18 cellular contexts compared by ENCODE assay signal in genomic region chr1:73800376-73800775, GRCh38.
DNase-seq lines count a peak whose midpoint lies in the region; ATAC-seq, FAIRE-seq and TF ChIP-seq lines count a peak whose summit lies in the region.
"Had no signal": no experiment of that assay in that cellular context is flagged by ENCODE, and none has a peak within 500 bp of the region (broad histone marks: within the 10 kb centered on the region; RNA-seq: fewer than 3 reads in every experiment).

No MANE protein-coding gene starts in this region.

- no peaks in the 10 kb centered on the region for H3K9me2 ChIP-seq in hepatocyte (replicated peaks; ENCODE audit: insufficient read depth)

- H3K79me2 ChIP-seq in ACC112 (ENCODE audit: control insufficient read depth, insufficient read depth, low read length, unreplicated experiment) (no peaks in the 10 kb centered on the region), mammary epithelial cell (ENCODE audit: insufficient read depth, low read length) (no peaks in the 10 kb centered on the region), hepatocyte (no peaks in the 10 kb centered on the region)

- CTCF ChIA-PET in mammary epithelial cell (lab: Charles Lee; ENCODE audit: low non-redundant PET) = no interaction called here

- FAIRE-seq in pancreas (lab: Jason Lieb, UNC) = no peak

- no peaks in the 10 kb centered on the region for H3K36me3 ChIP-seq in ACC112 (ENCODE audit: insufficient read depth, low read length)
- no peaks in the 10 kb centered on the region for H3K36me3 ChIP-seq in mammary epithelial cell (ENCODE audit: insufficient read depth, low read length)
- no peaks in the 10 kb centered on the region for H3K36me3 ChIP-seq in hepatocyte (replicated peaks; ENCODE audit: insufficient read depth, low read depth)
- H3K36me3 ChIP-seq in lower lobe of right lung = no peaks in the 10 kb centered on the region
- H3K36me3 ChIP-seq in pancreas = no peaks in the 10 kb centered on the region
- H3K36me3 ChIP-seq: upper lobe of right lung had no signal

- intact Hi-C loops in mammary epithelial cell (cut with micrococcal nuclease) (no loop called here), lower lobe of right lung (cut with DNase I) (no loop called here), pancreas (cut with DNase I) (no loop called here)

- BruUV-seq in mammary epithelial cell (replicated peaks; lab: Mats Ljungman, UMichigan) = no TSS peak

- H2AFZ ChIP-seq in ACC112 (ENCODE audit: low read length, unreplicated experiment) (no peak overlapping the region), mammary epithelial cell (ENCODE audit: low read depth, low read length) (peak overlapping the region; percentile 13), hepatocyte (no peak overlapping the region)

- DNase-seq in HPDE6-E6E7 (ENCODE audit: extremely low spot score) (peak; percentile 6), mammary epithelial cell (peak; percentile 60), hepatocyte (ENCODE audit: low spot score) (peak; percentile 25), lower lobe of right lung (no peak), NCI-H446 treated with DMSO at 0.1 percent for 48 hours (lab: John Stamatoyannopoulos, UW) (no peak), pancreas (no peak)
- DNase-seq: activated naive CD8-positive, alpha-beta T cell treated with anti-CD3 and anti-CD28 coated beads, Interleukin-2, amount 10 ng/mL, durations not matched to agents 7 days and 5 days; activated T-cell treated with anti-CD3 and anti-CD28 coated beads, Interleukin-2, amount 50 U/mL, for 1 hour; HFFc6; KBM-7; left ventricle myocardium superior; NCI-H1417; NCI-H446; stimulated activated CD4-positive, alpha-beta T cell treated with anti-CD3 and anti-CD28 coated beads, Interleukin-12 subunit alpha, Interleukin-12 subunit beta, amount 100 ng/mL, for 4 hours; stimulated activated naive CD4-positive, alpha-beta T cell treated with Interleukin-2 at 50 U/mL for 16 hours; upper lobe of right lung had no signal

- dilution Hi-C loops in mammary epithelial cell (cut with HindIII; ENCODE audit: low sequenced_read_pairs) = no loop called here

- no peak for TF ChIP-seq CTCF in mammary epithelial cell (conservative IDR thresholded peaks at IDR 0.05 in 1 of 2, IDR thresholded peaks at IDR 0.05 in 1 of 2; ENCODE audit: extremely low read depth in 1 of 2, insufficient read depth in 1 of 2, low read depth in 1 of 2, low read length in 2 of 2)
- TF ChIP-seq CTCF in hepatocyte (IDR thresholded peaks at IDR 0.05; ENCODE audit: poor library complexity) = no peak
- TF ChIP-seq CTCF in lower lobe of right lung (IDR thresholded peaks at IDR 0.05) = no peak
- TF ChIP-seq CTCF in pancreas (IDR thresholded peaks at IDR 0.05) = no peak

- H3K9ac ChIP-seq in mammary epithelial cell (ENCODE audit: insufficient read depth, low read length) = no peak overlapping the region

- H3K27me3 ChIP-seq in ACC112 (ENCODE audit: insufficient read depth, low read length) (no peaks in the 10 kb centered on the region), mammary epithelial cell (ENCODE audit: insufficient read depth, low read length) (no peaks in the 10 kb centered on the region), hepatocyte (no peaks in the 10 kb centered on the region), lower lobe of right lung (ENCODE audit: low read depth) (no peaks in the 10 kb centered on the region), pancreas (no peaks in the 10 kb centered on the region)
- H3K27me3 ChIP-seq: upper lobe of right lung had no signal

- ATAC-seq in lower lobe of right lung (no peak), pancreas (no peak), GM21515 (IDR thresholded peaks at IDR 0.05; ENCODE audit: unreplicated experiment) (no peak)
- ATAC-seq: left ventricle myocardium superior, upper lobe of right lung had no signal

- H3K4me1 ChIP-seq in ACC112 (ENCODE audit: control insufficient read depth, insufficient read depth, low read length, unreplicated experiment) = peaks cover 22% of the 10 kb centered on the region
- peaks cover 3% of the 10 kb centered on the region for H3K4me1 ChIP-seq in mammary epithelial cell (ENCODE audit: insufficient read depth, low read length)
- H3K4me1 ChIP-seq in hepatocyte (ENCODE audit: insufficient read depth) = peaks cover 16% of the 10 kb centered on the region
- H3K4me1 ChIP-seq in lower lobe of right lung = no peaks in the 10 kb centered on the region
- no peaks in the 10 kb centered on the region for H3K4me1 ChIP-seq in pancreas
- H3K4me1 ChIP-seq: upper lobe of right lung had no signal

- WGBS in mammary epithelial cell (ENCODE audit: low coverage, missing lambda C conversion rate) = 0% methylated on average over 2 of the region's 2 CpGs
- 22% methylated on average over 2 of the region's 2 CpGs for WGBS in hepatocyte (ENCODE audit: low lambda C conversion rate, missing lambda C conversion rate)
- whole genome bisulfite sequencing in pancreas, 2 donors = 34 to 44% methylated on average over 2 of the region's 2 CpGs

- H3K4me3 ChIP-seq in ACC112 (ENCODE audit: low read depth, low read length) = 0 out of 2 replicates have a peak overlapping the region, but pooled peaks have one; percentile 27
- no peak overlapping the region for H3K4me3 ChIP-seq in mammary epithelial cell (replicated peaks in 1 of 3; ENCODE audit: insufficient read depth in 1 of 3, low read depth in 2 of 3, low read length in 3 of 3)
- H3K4me3 ChIP-seq in hepatocyte = no peak overlapping the region
- H3K4me3 ChIP-seq in lower lobe of right lung = no peak overlapping the region
- no peak overlapping the region for H3K4me3 ChIP-seq in pancreas
- H3K4me3 ChIP-seq: upper lobe of right lung had no signal

- in situ Hi-C loops in mammary epithelial cell (cut with MboI; ENCODE audit: low sequenced_read_pairs in 2 of 2) = no loop called here

- no peaks in the 10 kb centered on the region for H4K20me1 ChIP-seq in mammary epithelial cell (ENCODE audit: insufficient read depth, low read length)
- no peaks in the 10 kb centered on the region for H4K20me1 ChIP-seq in hepatocyte (ENCODE audit: insufficient read depth, poor library complexity, severe bottlenecking)

- H3K27ac ChIP-seq in ACC112 (ENCODE audit: low read depth, low read length) (peak overlapping the region; percentile 33; the same call in 1 of the 2 replicates), mammary epithelial cell (ENCODE audit: insufficient read depth, low read depth, low read length) (no peak overlapping the region), hepatocyte (peak overlapping the region; percentile 12), lower lobe of right lung (no peak overlapping the region), pancreas (no peak overlapping the region)
- H3K27ac ChIP-seq: upper lobe of right lung had no signal

- H3K9me3 ChIP-seq in mammary epithelial cell (replicated peaks; ENCODE audit: insufficient read depth, low read length) = no peaks in the 10 kb centered on the region
- H3K9me3 ChIP-seq in hepatocyte (ENCODE audit: low read depth) = no peaks in the 10 kb centered on the region
- H3K9me3 ChIP-seq in lower lobe of right lung = no peaks in the 10 kb centered on the region
- no peaks in the 10 kb centered on the region for H3K9me3 ChIP-seq in pancreas
- H3K9me3 ChIP-seq: upper lobe of right lung had no signal

- peak overlapping the region; percentile 54 for H3K4me2 ChIP-seq in mammary epithelial cell (ENCODE audit: insufficient read depth, low read depth, low read length)
- no peak overlapping the region for H3K4me2 ChIP-seq in hepatocyte

Comparison
In these comparisons a context has a peak if more than half of its experiments do, and no peak if none do; other contexts are left out.
1. H3K27ac ChIP-seq: peak in ACC112 (single experiment) and hepatocyte (single experiment); none in mammary epithelial cell (single experiment), lower lobe of right lung (single experiment) and pancreas (0 of 4).
2. DNase-seq: peak in HPDE6-E6E7 (single experiment), mammary epithelial cell (single experiment) and hepatocyte (single experiment); none in lower lobe of right lung (single experiment), NCI-H446 treated with DMSO at 0.1 percent for 48 hours (single experiment) and pancreas (0 of 6).